8 cellular contexts compared by ENCODE assay signal in the genomic region with DNA sequence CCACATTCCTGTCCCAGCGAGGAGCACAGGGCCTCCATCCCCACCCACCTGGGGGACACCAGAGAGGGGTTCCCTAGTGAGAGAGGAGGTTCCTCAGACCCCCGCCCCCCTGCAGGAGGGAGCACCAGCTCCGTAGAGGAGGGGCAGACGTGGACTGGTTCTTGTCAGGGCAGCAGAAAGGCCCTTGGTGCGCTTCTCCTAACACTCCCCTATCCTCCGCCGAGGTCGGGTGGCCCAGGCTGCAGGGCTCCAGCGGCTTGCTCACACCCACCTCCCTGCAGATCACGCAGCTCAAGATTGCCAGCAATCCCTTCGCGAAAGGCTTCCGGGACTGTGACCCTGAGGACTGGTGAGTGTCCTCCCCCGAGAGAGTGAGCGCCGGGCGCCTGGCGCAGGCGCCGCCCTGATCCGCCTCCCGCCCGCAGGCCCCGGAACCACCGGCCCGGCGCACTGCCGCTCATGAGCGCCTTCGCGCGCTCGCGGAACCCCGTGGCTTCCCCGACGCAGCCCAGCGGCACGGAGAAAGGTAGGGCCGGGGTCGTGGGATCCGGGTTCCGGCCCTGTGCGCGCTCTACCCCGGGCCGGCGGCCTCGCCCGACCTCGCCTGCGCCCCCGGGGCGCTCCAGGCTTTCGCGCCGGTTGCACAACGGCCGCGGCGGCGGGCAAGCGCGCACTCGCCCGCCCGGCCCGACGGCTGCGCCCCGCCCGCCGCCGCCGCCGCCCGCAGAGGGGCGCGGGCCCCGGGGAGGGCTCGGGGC. TPM values are rescaled to one million over a fixed set of nuclear protein-coding genes. Genes with fewer than 3 reads are reported as not detected.
DNase-seq lines count a peak whose midpoint lies in the region; ATAC-seq lines count a peak whose summit lies in the region.

No MANE protein-coding gene starts in this region.

- H3K9me3 ChIP-seq in right cardiac atrium (ENCODE audit: control insufficient read depth, low read length) (no peaks in the 10 kb centered on the region), subcutaneous abdominal adipose tissue (ENCODE audit: control insufficient read depth in 5 of 5, low read length in 5 of 5) (no peaks in the 10 kb centered on the region)

- peak; percentile 2 to 28 for ATAC-seq in right cardiac atrium

- intact Hi-C loops in right cardiac atrium (cut with DNase I): no loop called here

- no peak overlapping the region for H3K9ac ChIP-seq in subcutaneous abdominal adipose tissue (ENCODE audit: low read length in 5 of 5)

- peak; percentile 44 for DNase-seq in activated T-cell treated with anti-CD3 and anti-CD28 coated beads, Interleukin-2, amount 50 U/mL, for 1 hour
- DNase-seq in activated T-cell treated with anti-CD3 and anti-CD28 coated beads for 4 hours (no peak), UCSD-AML1 (lab: John Stamatoyannopoulos, UW; ENCODE audit: unreplicated experiment) (peak; percentile 58), right cardiac atrium (peak; percentile 41 to 68 (median 63)), activated gamma-delta T cell (lab: John Stamatoyannopoulos, UW) (no peak), SK-N-DZ (ENCODE audit: low spot score) (no peak), NCI-H1930 (lab: John Stamatoyannopoulos, UW) (no peak)

- no peaks in the 10 kb centered on the region for H3K36me3 ChIP-seq in subcutaneous abdominal adipose tissue (ENCODE audit: control insufficient read depth in 5 of 5, insufficient read depth in 5 of 5, low read length in 5 of 5)

- WGBS in right cardiac atrium: 3% methylated on average over 81 of the region's 81 CpGs

- H3K27me3 ChIP-seq in right cardiac atrium (ENCODE audit: control insufficient read depth, insufficient read depth): no peaks in the 10 kb centered on the region
- H3K27me3 ChIP-seq in subcutaneous abdominal adipose tissue (ENCODE audit: control insufficient read depth in 5 of 5, insufficient read depth in 4 of 5, low read length in 5 of 5): peaks cover 23 to 59% (median 37%) of the 10 kb centered on the region in 5 donors

- H3K4me3 ChIP-seq in right cardiac atrium (ENCODE audit: low read length) (peak overlapping the region; percentile 36), subcutaneous abdominal adipose tissue (ENCODE audit: low read depth in 1 of 5, low read length in 5 of 5) (peak overlapping the region in 4 of 5 donors; percentile 32 to 61 (median 52))

- no peak overlapping the region for H3K27ac ChIP-seq in right cardiac atrium (ENCODE audit: low read length)
- H3K27ac ChIP-seq in subcutaneous abdominal adipose tissue (ENCODE audit: low read depth, low read length): no peak overlapping the region

- no peaks in the 10 kb centered on the region for H3K4me1 ChIP-seq in right cardiac atrium (ENCODE audit: control insufficient read depth, insufficient read depth, low read length)
- H3K4me1 ChIP-seq in subcutaneous abdominal adipose tissue (ENCODE audit: control insufficient read depth in 5 of 5, insufficient read depth in 5 of 5, low read length in 5 of 5): peaks cover 0 to 43% (median 21%) of the 10 kb centered on the region in 5 donors

RNA-seq across cellular contexts. Expression of a gene that starts 5.1 kb away (rescaled TPM):
- 1 to 10 TPM in 1 of 4 donors, under 1 TPM in 3; 0.19 to 1.4 (median 0.78) TPM for total RNA-seq in right cardiac atrium
- 0.88 TPM for polyA plus RNA-seq in right cardiac atrium
- polyA plus RNA-seq in SK-N-DZ (2014; cell fraction: cytosol; rRNA removed): not detected in 2 replicates
- polyA plus RNA-seq in SK-N-DZ (2014; cell fraction: nucleus; rRNA removed): not detected in 2 replicates

RNA-seq across cellular contexts. Expression of a gene that starts 42.3 kb away (rescaled TPM):
- total RNA-seq in right cardiac atrium: 1 to 10 TPM in 1 of 4 donors, not detected in 3; 9.0 TPM
- 29.5 TPM for polyA plus RNA-seq in right cardiac atrium
- 17.6 and 17.8 TPM in 2 replicates for polyA plus RNA-seq in SK-N-DZ (2014; cell fraction: cytosol; rRNA removed)
- polyA plus RNA-seq in SK-N-DZ (2014; cell fraction: nucleus; rRNA removed): 78.8 and 83.4 TPM in 2 replicates

RNA-seq across cellular contexts. Expression of a gene that starts 51.4 kb away (rescaled TPM):
- total RNA-seq in right cardiac atrium: 100 to 1,000 TPM; 143 to 264 (median 199) TPM
- polyA plus RNA-seq in right cardiac atrium: 243 TPM
- polyA plus RNA-seq in SK-N-DZ (2014; cell fraction: cytosol; rRNA removed): 50.3 and 194 TPM in 2 replicates
- 107 and 111 TPM in 2 replicates for polyA plus RNA-seq in SK-N-DZ (2014; cell fraction: nucleus; rRNA removed)

Comparison
In these comparisons a context has a peak if more than half of its experiments do, and no peak if none do; other contexts are left out.
1. DNase-seq: peak in activated T-cell treated with anti-CD3 and anti-CD28 coated beads, Interleukin-2, amount 50 U/mL, for 1 hour (single experiment), UCSD-AML1 (single experiment) and right cardiac atrium (3 of 3); none in activated T-cell treated with anti-CD3 and anti-CD28 coated beads for 4 hours (single experiment), activated gamma-delta T cell (single experiment), SK-N-DZ (single experiment) and NCI-H1930 (0 of 2).